ENCODE assay signal across 1 cellular context in genomic region chr2:27370026-27370815, GRCh38.
TF ChIP-seq lines count a peak whose summit lies in the region.

EIF2B4 (minus strand) TSS chr2:27370338; CDS start chr2:27370314, 24 bp downstream.
SNX17 (plus strand) TSS chr2:27370616; CDS start chr2:27370744, 128 bp downstream.

TF ChIP-seq in HepG2, 621 proteins besides CTCF, POLR2A, EP300 and RAD21 (continued from another document and continues in another):
- TF ChIP-seq AHDC1 (CRISPR knock-in tag; IDR thresholded peaks at IDR 0.05; ENCODE audit: borderline replicate concordance) (no peak), ZFP36L1 (CRISPR knock-in tag; IDR thresholded peaks at IDR 0.05) (no peak), ZNF24 (IDR thresholded peaks at IDR 0.05) (no peak), XRCC5 (optimal IDR thresholded peaks at IDR 0.05; ENCODE audit: low read length) (peak; percentile 99), ZNF282 (IDR thresholded peaks at IDR 0.05; ENCODE audit: partially characterized antibody) (no peak), ZNF770 (CRISPR knock-in tag; IDR thresholded peaks at IDR 0.05) (peak; percentile 92), ZNF207 (IDR thresholded peaks at IDR 0.05; ENCODE audit: borderline replicate concordance) (no peak), KDM6A (CRISPR knock-in tag; IDR thresholded peaks at IDR 0.05; ENCODE audit: low read depth) (no peak; the same call in 1 of the 2 replicates), CREM (IDR thresholded peaks at IDR 0.05) (peak; percentile 99), CREM (CRISPR knock-in tag; IDR thresholded peaks at IDR 0.05) (no peak; the same call in 1 of the 2 replicates), ZNF646 (CRISPR knock-in tag; IDR thresholded peaks at IDR 0.05) (no peak), MEIS2 (CRISPR knock-in tag; IDR thresholded peaks at IDR 0.05) (peak; percentile 83), SMAD3 (CRISPR knock-in tag; IDR thresholded peaks at IDR 0.05) (peak; percentile 98), NAIF1 (CRISPR knock-in tag; IDR thresholded peaks at IDR 0.05; ENCODE audit: borderline replicate concordance) (peak; percentile 98), ZNF816 (CRISPR knock-in tag; IDR thresholded peaks at IDR 0.05; ENCODE audit: borderline replicate concordance) (peak; percentile 86; the same call in 1 of the 2 replicates), ZXDC (CRISPR knock-in tag; IDR thresholded peaks at IDR 0.05) (peak; percentile 95), ZMYM3 (CRISPR knock-in tag; IDR thresholded peaks at IDR 0.05) (peak; percentile 31; the same call in 1 of the 2 replicates), NCOA5 (CRISPR knock-in tag; IDR thresholded peaks at IDR 0.05) (no peak), LBX2 (CRISPR knock-in tag; IDR thresholded peaks at IDR 0.05; ENCODE audit: borderline replicate concordance) (peak; percentile 87; the same call in 1 of the 2 replicates), ZFP36 (IDR thresholded peaks at IDR 0.05; ENCODE audit: borderline replicate concordance, low read depth, low read length, partially characterized antibody) (no peak), ERF (CRISPR knock-in tag; IDR thresholded peaks at IDR 0.05) (peak; percentile 93), ZNF501 (CRISPR knock-in tag; IDR thresholded peaks at IDR 0.05) (peak; percentile 99), HNRNPL (IDR thresholded peaks at IDR 0.05; ENCODE audit: low read depth, low read length) (peak; percentile 65; the same call in 1 of the 2 replicates), ZMYM4 (CRISPR knock-in tag; IDR thresholded peaks at IDR 0.05) (peak; percentile 97), TBX3 (IDR thresholded peaks at IDR 0.05; ENCODE audit: borderline replicate concordance) (peak; percentile 2; the same call in 1 of the 2 replicates), ZC3H4 (CRISPR knock-in tag; IDR thresholded peaks at IDR 0.05; ENCODE audit: borderline replicate concordance) (0 out of 2 replicates have a peak, but pooled peaks have one; percentile 44), GMEB2 (CRISPR knock-in tag; IDR thresholded peaks at IDR 0.05; ENCODE audit: low read depth) (peak; percentile 98), PRDM4 (CRISPR knock-in tag; IDR thresholded peaks at IDR 0.05; ENCODE audit: borderline replicate concordance) (peak; percentile 30; the same call in 1 of the 2 replicates), HNRNPK (IDR thresholded peaks at IDR 0.05; ENCODE audit: low read depth, low read length, poor library complexity, severe bottlenecking) (peak; percentile 17), ZSCAN29 (CRISPR knock-in tag; conservative IDR thresholded peaks at IDR 0.05) (peak; percentile 100), NFE2L2 (IDR thresholded peaks at IDR 0.05; ENCODE audit: low read length) (no peak), ATAD3A (CRISPR knock-in tag; IDR thresholded peaks at IDR 0.05) (no peak; the same call in 1 of the 2 replicates), FOXM1 (CRISPR knock-in tag; IDR thresholded peaks at IDR 0.05) (no peak; the same call in 1 of the 2 replicates), BCL3 (CRISPR knock-in tag; IDR thresholded peaks at IDR 0.05) (peak; percentile 86), TRIM24 (CRISPR knock-in tag; IDR thresholded peaks at IDR 0.05) (no peak), ZSCAN21 (CRISPR knock-in tag; IDR thresholded peaks at IDR 0.05; ENCODE audit: borderline replicate concordance) (peak; percentile 18; the same call in 1 of the 2 replicates)
